In the genomic region with DNA sequence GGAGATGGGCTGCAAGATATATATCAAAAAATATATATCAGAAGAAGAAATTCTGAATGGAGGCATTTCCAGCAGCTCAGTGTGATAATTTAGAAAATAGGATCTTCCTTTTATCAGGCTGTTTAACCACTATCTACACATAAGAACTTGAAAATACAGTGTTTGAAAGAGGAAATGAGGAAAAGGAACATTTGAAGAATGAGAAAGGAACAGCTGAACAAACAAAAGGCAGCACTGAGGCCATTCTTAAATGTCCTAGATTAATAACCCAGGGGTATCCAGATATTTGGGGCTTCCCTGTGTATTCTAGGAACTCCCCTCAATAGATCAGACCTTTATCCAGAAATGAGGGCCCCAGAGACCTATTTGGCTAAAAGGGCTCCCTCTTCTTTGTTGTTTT, we compare ENCODE assay signal across 1 cellular context.
TF ChIP-seq lines count a peak whose summit lies in the region.

No MANE protein-coding gene starts in this region.

TF ChIP-seq in GM12878, 131 proteins besides CTCF, POLR2A, EP300 and RAD21:
- TF ChIP-seq ZNF274 (IDR thresholded peaks at IDR 0.05; ENCODE audit: insufficient read depth, insufficient read length) (no peak), HSF1 (IDR thresholded peaks at IDR 0.05; ENCODE audit: low read depth, low read length) (no peak), SPI1 (IDR thresholded peaks at IDR 0.05; ENCODE audit: borderline replicate concordance, insufficient read depth, low read depth, low read length) (peak; percentile 38; the same call in 1 of the 2 replicates)
